Comparison of ENCODE assay signal across 8 cellular contexts in the genomic region with DNA sequence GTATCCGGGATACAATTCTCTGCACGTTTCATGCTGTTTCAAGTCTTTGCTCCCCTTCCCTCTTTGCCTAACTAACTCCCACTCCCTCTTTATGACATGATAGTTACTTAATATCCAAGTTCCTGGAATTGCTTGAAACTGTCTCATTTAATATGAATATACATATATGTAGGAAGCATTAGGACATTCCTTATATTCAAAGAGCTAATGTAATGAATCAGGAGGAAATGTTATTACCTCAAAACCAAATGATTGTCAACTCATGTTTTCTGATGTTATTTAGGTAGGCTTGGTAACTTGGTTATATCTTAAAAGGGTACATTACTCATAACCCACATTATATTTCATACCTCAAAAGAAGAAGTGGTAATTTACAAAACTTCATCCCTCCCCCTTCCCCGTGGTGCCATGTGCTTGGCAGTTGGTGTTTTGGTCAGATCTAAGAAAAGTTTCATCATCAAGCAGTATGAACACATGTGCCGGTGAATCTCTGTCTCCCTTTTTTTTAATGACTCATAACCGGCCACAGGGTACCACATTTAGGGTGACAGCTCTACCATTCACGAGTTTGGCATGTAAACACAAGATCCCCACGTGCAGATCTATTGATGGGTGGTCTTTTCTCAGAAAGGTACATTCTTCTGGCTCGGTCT. TPM values are rescaled to one million over a fixed set of nuclear protein-coding genes. Genes with fewer than 3 reads are reported as not detected.
DNase-seq lines count a peak whose midpoint lies in the region; ATAC-seq lines count a peak whose summit lies in the region.

No MANE protein-coding gene starts in this region.

- H3K36me3 Mint-ChIP-seq in CD4-positive, alpha-beta memory T cell = no peaks in the 10 kb centered on the region
- peaks cover 5% of the 10 kb centered on the region for H3K36me3 Mint-ChIP-seq in activated CD4-positive, alpha-beta T cell treated with anti-CD3 and anti-CD28 coated beads, Interleukin-2, amount 10 ng/mL, durations not matched to agents 24 days and 14 days (ENCODE audit: low read depth)

- peak in 3 of 5 donors; percentile 9 to 60 (median 13) for DNase-seq in CD4-positive, alpha-beta memory T cell
- peak; percentile 57 for DNase-seq in HS-27A (ENCODE audit: low read depth)
- peak; percentile 79 for DNase-seq in activated CD4-positive, alpha-beta T cell treated with anti-CD3 and anti-CD28 coated beads, Interleukin-2, amount 10 ng/mL, durations not matched to agents 24 days and 14 days
- peak; percentile 30 for DNase-seq in glomerular visceral epithelial cell (ENCODE audit: extremely low spot score)
- DNase-seq in cerebellar nuclear complex (lab: John Stamatoyannopoulos, UW) = no peak
- DNase-seq in NCI-H1092 treated with DMSO at 0.1 percent for 48 hours (lab: John Stamatoyannopoulos, UW) = no peak
- DNase-seq in NCI-H82 (lab: John Stamatoyannopoulos, UW) = no peak

- H3K4me1 Mint-ChIP-seq in CD4-positive, alpha-beta memory T cell = peaks cover 4 to 7% (median 6%) of the 10 kb centered on the region in 4 donors
- H3K4me1 Mint-ChIP-seq in activated CD4-positive, alpha-beta T cell treated with anti-CD3 and anti-CD28 coated beads, Interleukin-2, amount 10 ng/mL, durations not matched to agents 24 days and 14 days = peaks cover 17% of the 10 kb centered on the region

- peaks cover 0 to 1% of the 10 kb centered on the region in 2 donors for H3K27me3 Mint-ChIP-seq in CD4-positive, alpha-beta memory T cell
- no peaks in the 10 kb centered on the region for H3K27me3 Mint-ChIP-seq in activated CD4-positive, alpha-beta T cell treated with anti-CD3 and anti-CD28 coated beads, Interleukin-2, amount 10 ng/mL, durations not matched to agents 24 days and 14 days

- POLR2A ChIA-PET in CD4-positive, alpha-beta memory T cell (lab: Charles Lee; ENCODE audit: partially characterized antibody) = no interaction called here

- no peak overlapping the region for H3K27ac Mint-ChIP-seq in CD4-positive, alpha-beta memory T cell
- peak overlapping the region; percentile 79 for H3K27ac Mint-ChIP-seq in activated CD4-positive, alpha-beta T cell treated with anti-CD3 and anti-CD28 coated beads, Interleukin-2, amount 10 ng/mL, durations not matched to agents 24 days and 14 days

- no peaks in the 10 kb centered on the region for H3K27me3 ChIP-seq in CD4-positive, alpha-beta memory T cell (ENCODE audit: insufficient read depth, low read length)

- intact Hi-C loops in CD4-positive, alpha-beta memory T cell (cut with micrococcal nuclease) = no loop called here
- intact Hi-C loops in activated CD4-positive, alpha-beta T cell treated with anti-CD3 and anti-CD28 coated beads, Interleukin-2, amount 10 ng/mL, durations not matched to agents 24 days and 14 days (cut with micrococcal nuclease) = loop anchor here (1.0 to 2.0 kb wide), 3 partner anchors 74 to 106 kb away; partner anchors contain the start of gene DENR

- ATAC-seq in GM21367 (IDR thresholded peaks at IDR 0.05; ENCODE audit: unreplicated experiment) = peak; percentile 67

- CTCF ChIA-PET in CD4-positive, alpha-beta memory T cell (lab: Charles Lee; ENCODE audit: partially characterized antibody) = no interaction called here

- H3K4me3 ChIP-seq in CD4-positive, alpha-beta memory T cell (ENCODE audit: low read length in 2 of 2) = no peak overlapping the region

- no peaks in the 10 kb centered on the region for H3K9me3 Mint-ChIP-seq in CD4-positive, alpha-beta memory T cell
- H3K9me3 Mint-ChIP-seq in activated CD4-positive, alpha-beta T cell treated with anti-CD3 and anti-CD28 coated beads, Interleukin-2, amount 10 ng/mL, durations not matched to agents 24 days and 14 days = no peaks in the 10 kb centered on the region

- no peaks in the 10 kb centered on the region for H3K4me1 ChIP-seq in CD4-positive, alpha-beta memory T cell (ENCODE audit: insufficient read depth, low read length)

- H3K36me3 ChIP-seq in CD4-positive, alpha-beta memory T cell (ENCODE audit: insufficient read depth, low read length) = no peaks in the 10 kb centered on the region

- H3K9me3 ChIP-seq in CD4-positive, alpha-beta memory T cell (ENCODE audit: control insufficient read depth in 1 of 2, low read length in 2 of 2) = no peaks in the 10 kb centered on the region

- peak overlapping the region in 4 of 8 donors; percentile 1 to 62 (median 31) for H3K4me3 Mint-ChIP-seq in CD4-positive, alpha-beta memory T cell
- H3K4me3 Mint-ChIP-seq in activated CD4-positive, alpha-beta T cell treated with anti-CD3 and anti-CD28 coated beads, Interleukin-2, amount 10 ng/mL, durations not matched to agents 24 days and 14 days = peak overlapping the region; percentile 73

- H3K27ac ChIP-seq in CD4-positive, alpha-beta memory T cell (ENCODE audit: low read depth, low read length) = no peak overlapping the region

RNA-seq across cellular contexts. Expression of gene HCAR2, which starts 56.5 kb away (rescaled TPM):
- total RNA-seq in CD4-positive, alpha-beta memory T cell = not detected
- polyA plus RNA-seq in CD4-positive, alpha-beta memory T cell = not detected
- total RNA-seq in activated CD4-positive, alpha-beta T cell treated with anti-CD3 and anti-CD28 coated beads, Interleukin-2, amount 10 ng/mL, durations not matched to agents 24 days and 14 days = 0.26 and 0.47 TPM in 2 replicates

Comparison
In these comparisons a context has a peak if more than half of its experiments do, and no peak if none do; other contexts are left out.
1. DNase-seq: peak in CD4-positive, alpha-beta memory T cell (3 of 5), HS-27A (single experiment), activated CD4-positive, alpha-beta T cell treated with anti-CD3 and anti-CD28 coated beads, Interleukin-2, amount 10 ng/mL, durations not matched to agents 24 days and 14 days (single experiment) and glomerular visceral epithelial cell (single experiment); none in cerebellar nuclear complex (0 of 2), NCI-H1092 treated with DMSO at 0.1 percent for 48 hours (single experiment) and NCI-H82 (single experiment).